14 cellular contexts compared by ENCODE assay signal in genomic region chr14:58955294-58955821, GRCh38.
DNase-seq lines count a peak whose midpoint lies in the region; ATAC-seq and TF ChIP-seq lines count a peak whose summit lies in the region.
"Had no signal": no experiment of that assay in that cellular context is flagged by ENCODE, and none has a peak within 500 bp of the region (broad histone marks: within the 10 kb centered on the region; RNA-seq: fewer than 3 reads in every experiment).

No MANE protein-coding gene starts in this region.

- H3K4me1 Mint-ChIP-seq in endothelial cell (ENCODE audit: unreplicated experiment) = peaks cover 26% of the 10 kb centered on the region
- H3K4me1 Mint-ChIP-seq in osteocyte (ENCODE audit: unreplicated experiment) = peaks cover 23% of the 10 kb centered on the region
- H3K4me1 Mint-ChIP-seq: activated B cell treated with CpG ODN at 0.5 μM for 24 hours; stimulated activated memory B cell treated with anti-CD40 and anti-IgM and Interleukin-4, amounts not matched to agents 10 μg/mL and 1 μg/mL and 100 μg/mL, for 72 hours had no signal

- H3K27ac Mint-ChIP-seq in endothelial cell (ENCODE audit: unreplicated experiment) (peak overlapping the region; percentile 1), osteocyte (ENCODE audit: unreplicated experiment) (peak overlapping the region; percentile 68)
- H3K27ac Mint-ChIP-seq: activated B cell treated with CpG ODN at 0.5 μM for 24 hours; stimulated activated memory B cell treated with anti-CD40 and anti-IgM and Interleukin-4, amounts not matched to agents 10 μg/mL and 1 μg/mL and 100 μg/mL, for 72 hours had no signal

- H3K4me1 ChIP-seq in HUES48 (ENCODE audit: control insufficient read depth, insufficient read depth, low read length) = peaks cover 17% of the 10 kb centered on the region

- H3K9me3 Mint-ChIP-seq in endothelial cell (ENCODE audit: unreplicated experiment) = no peaks in the 10 kb centered on the region
- peaks cover 19% of the 10 kb centered on the region for H3K9me3 Mint-ChIP-seq in osteocyte (ENCODE audit: unreplicated experiment)

- H3K27ac ChIP-seq in HUES48 (ENCODE audit: low read depth, low read length) = peak overlapping the region; percentile 55
- H3K27ac ChIP-seq: epithelial cell of prostate had no signal

- H3K27me3 Mint-ChIP-seq in endothelial cell (ENCODE audit: unreplicated experiment) = no peaks in the 10 kb centered on the region
- H3K27me3 Mint-ChIP-seq in osteocyte (ENCODE audit: unreplicated experiment) = no peaks in the 10 kb centered on the region

- 0 out of 2 replicates have a peak, but pooled peaks cover 7% of the 10 kb centered on the region for H3K9me3 ChIP-seq in HUES48 (ENCODE audit: control insufficient read depth, insufficient read depth, low read length)

- peak; percentile 55 for ATAC-seq in GM18870 (IDR thresholded peaks at IDR 0.05; ENCODE audit: unreplicated experiment)
- ATAC-seq: PC-3; stimulated activated memory B cell treated with anti-CD40 and anti-IgM and Interleukin-4, amounts not matched to agents 10 μg/mL and 1 μg/mL and 100 μg/mL, for 72 hours had no signal

- H3K27me3 ChIP-seq in HUES48 (ENCODE audit: control insufficient read depth, insufficient read depth, low read length) = no peaks in the 10 kb centered on the region

- no peaks in the 10 kb centered on the region for H3K36me3 ChIP-seq in HUES48 (ENCODE audit: control insufficient read depth, insufficient read depth, low read length)

- DNase-seq in endothelial cell (ENCODE audit: low spot score) (no peak), osteocyte (ENCODE audit: extremely low spot score, unreplicated experiment) (no peak), DMS153 treated with DMSO at 0.1 percent for 48 hours (lab: John Stamatoyannopoulos, UW; ENCODE audit: unreplicated experiment) (no peak), SHP77 (lab: John Stamatoyannopoulos, UW) (no peak), LoVo (ENCODE audit: low spot score) (no peak)
- no peak for DNase-seq in stimulated activated CD4-positive, alpha-beta T cell treated with anti-CD3 and anti-CD28 coated beads, Interleukin-1b, Interleukin-23, amount 100 ng/mL, for 48 hours
- DNase-seq: activated B cell treated with CpG ODN at 0.5 μM for 24 hours; activated naive CD4-positive, alpha-beta T cell; PC-3 had no signal

- H3K9ac ChIP-seq in HUES48 (ENCODE audit: low read depth, low read length) = no peak overlapping the region

- TF ChIP-seq CTCF in endothelial cell (IDR thresholded peaks at IDR 0.05; ENCODE audit: unreplicated experiment) (no peak), osteocyte (IDR thresholded peaks at IDR 0.05) (no peak)

- H3K4me3 ChIP-seq in HUES48 (ENCODE audit: low read depth, low read length) = no peak overlapping the region
- H3K4me3 ChIP-seq: skin epidermis had no signal

- H3K36me3 Mint-ChIP-seq in endothelial cell (ENCODE audit: low read depth, unreplicated experiment) = no peaks in the 10 kb centered on the region
- H3K36me3 Mint-ChIP-seq in osteocyte (ENCODE audit: unreplicated experiment) = peaks cover 2% of the 10 kb centered on the region
- H3K36me3 Mint-ChIP-seq: stimulated activated memory B cell treated with anti-CD40 and anti-IgM and Interleukin-4, amounts not matched to agents 10 μg/mL and 1 μg/mL and 100 μg/mL, for 72 hours had no signal

- H3K4me3 Mint-ChIP-seq in endothelial cell (ENCODE audit: unreplicated experiment) (no peak overlapping the region), osteocyte (ENCODE audit: unreplicated experiment) (peak overlapping the region; percentile 60)
- H3K4me3 Mint-ChIP-seq: activated B cell treated with CpG ODN at 0.5 μM for 24 hours; stimulated activated memory B cell treated with anti-CD40 and anti-IgM and Interleukin-4, amounts not matched to agents 10 μg/mL and 1 μg/mL and 100 μg/mL, for 72 hours had no signal
